Comparison of ENCODE assay signal across 1 cellular context in the genomic region with DNA sequence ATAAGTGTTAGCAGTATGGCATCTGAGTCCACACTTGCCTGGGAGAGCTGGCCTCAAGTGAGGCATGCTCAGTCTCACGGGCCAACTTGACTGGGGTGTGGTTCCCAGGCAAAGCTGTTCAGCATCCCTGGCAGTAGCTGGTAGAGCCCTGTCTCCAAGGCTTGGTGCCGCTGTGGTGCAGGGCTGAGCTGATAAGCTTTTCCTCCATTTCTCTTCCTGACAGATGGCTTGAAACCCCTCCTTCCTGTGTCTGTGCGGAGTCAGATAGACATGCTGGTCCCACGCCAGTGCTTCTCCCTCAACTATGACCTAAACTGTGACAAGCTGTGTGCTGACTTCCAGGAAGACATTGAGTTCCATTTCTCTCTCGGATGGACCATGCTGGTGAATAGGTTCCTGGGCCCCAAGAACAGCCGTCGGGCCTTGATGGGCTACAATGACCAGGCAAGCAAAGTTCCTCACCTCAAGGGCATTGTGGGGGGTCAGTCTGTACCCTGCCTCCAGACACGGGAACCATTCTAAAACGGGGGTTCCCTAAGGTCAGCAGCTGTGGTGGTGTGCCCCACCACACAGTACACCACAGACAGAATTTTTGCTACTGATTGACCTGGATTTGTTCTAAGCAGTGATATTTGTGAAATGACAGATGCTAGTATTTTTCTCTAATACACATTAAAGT.
TF ChIP-seq lines count a peak whose summit lies in the region.

No MANE protein-coding gene starts in this region.

TF ChIP-seq in K562, 482 proteins besides CTCF, POLR2A, EP300 and RAD21 (continued from another document and continues in another):
- TF ChIP-seq ZBTB43 (CRISPR knock-in tag; IDR thresholded peaks at IDR 0.05) (no peak), NEUROD1 (IDR thresholded peaks at IDR 0.05; ENCODE audit: borderline replicate concordance, low read depth, low read length, partially characterized antibody) (no peak), GATA2 (CRISPR knock-in tag; IDR thresholded peaks at IDR 0.05) (peak; percentile 98), NR4A1 (CRISPR knock-in tag; IDR thresholded peaks at IDR 0.05) (no peak), NR4A1 (tag; IDR thresholded peaks at IDR 0.05) (peak; percentile 61; the same call in 1 of the 2 replicates), TCF7L2 (IDR thresholded peaks at IDR 0.05; ENCODE audit: low read depth, low read length) (no peak), PPARD (CRISPR knock-in tag; IDR thresholded peaks at IDR 0.05) (no peak), ZNF24 (IDR thresholded peaks at IDR 0.05) (peak; percentile 35; the same call in 1 of the 2 replicates), CTBP1 (IDR thresholded peaks at IDR 0.05; ENCODE audit: borderline replicate concordance) (peak; percentile 93), STAT5A (IDR thresholded peaks at IDR 0.05; ENCODE audit: borderline replicate concordance, low read length) (peak; percentile 89), PKNOX1 (IDR thresholded peaks at IDR 0.05) (peak; percentile 92), MAFF (IDR thresholded peaks at IDR 0.05; ENCODE audit: low read length) (no peak), MYC (IDR thresholded peaks at IDR 0.05; ENCODE audit: low read depth, low read length) (peak; percentile 20; the same call in 1 of the 2 replicates), MYC (CRISPR knock-in tag; IDR thresholded peaks at IDR 0.05; ENCODE audit: borderline replicate concordance, low read depth) (no peak), FOS (IDR thresholded peaks at IDR 0.05; ENCODE audit: extremely low read depth, insufficient read length) (no peak), NFATC3 (IDR thresholded peaks at IDR 0.05) (no peak), ZKSCAN1 (IDR thresholded peaks at IDR 0.05; ENCODE audit: low read depth, low read length) (peak; percentile 92), RUNX1 (IDR thresholded peaks at IDR 0.05; ENCODE audit: low read depth) (peak; percentile 71; the same call in 1 of the 2 replicates), DMBX1 (CRISPR knock-in tag; IDR thresholded peaks at IDR 0.05; ENCODE audit: borderline replicate concordance) (peak; percentile 93), ZNF121 (CRISPR knock-in tag; conservative IDR thresholded peaks at IDR 0.05) (no peak), ZNF23 (CRISPR knock-in tag; IDR thresholded peaks at IDR 0.05) (no peak), NKRF (IDR thresholded peaks at IDR 0.05; ENCODE audit: borderline replicate concordance) (peak; percentile 57; the same call in 1 of the 2 replicates), XRCC3 (IDR thresholded peaks at IDR 0.05) (no peak), ZNF561 (CRISPR knock-in tag; conservative IDR thresholded peaks at IDR 0.05) (no peak), FOSL1 (tag; conservative IDR thresholded peaks at IDR 0.05) (no peak), ZNF133 (CRISPR knock-in tag; IDR thresholded peaks at IDR 0.05) (no peak), POLR2B (IDR thresholded peaks at IDR 0.05; ENCODE audit: low read depth, partially characterized antibody) (no peak), ZNF217 (CRISPR knock-in tag; IDR thresholded peaks at IDR 0.05) (no peak), WHSC1 (IDR thresholded peaks at IDR 0.05; ENCODE audit: low read length) (peak; percentile 72), HNRNPUL1 (IDR thresholded peaks at IDR 0.05; ENCODE audit: low read length) (no peak), TBL1XR1 (IDR thresholded peaks at IDR 0.05; ENCODE audit: low read length in 2 of 2) (peak in 1 of 2 experiments; percentile 53; a peak in 1 of 4 replicates), SNRNP70 (optimal IDR thresholded peaks at IDR 0.05; ENCODE audit: low read depth, low read length) (no peak)
- TF ChIP-seq, protein P1, sequence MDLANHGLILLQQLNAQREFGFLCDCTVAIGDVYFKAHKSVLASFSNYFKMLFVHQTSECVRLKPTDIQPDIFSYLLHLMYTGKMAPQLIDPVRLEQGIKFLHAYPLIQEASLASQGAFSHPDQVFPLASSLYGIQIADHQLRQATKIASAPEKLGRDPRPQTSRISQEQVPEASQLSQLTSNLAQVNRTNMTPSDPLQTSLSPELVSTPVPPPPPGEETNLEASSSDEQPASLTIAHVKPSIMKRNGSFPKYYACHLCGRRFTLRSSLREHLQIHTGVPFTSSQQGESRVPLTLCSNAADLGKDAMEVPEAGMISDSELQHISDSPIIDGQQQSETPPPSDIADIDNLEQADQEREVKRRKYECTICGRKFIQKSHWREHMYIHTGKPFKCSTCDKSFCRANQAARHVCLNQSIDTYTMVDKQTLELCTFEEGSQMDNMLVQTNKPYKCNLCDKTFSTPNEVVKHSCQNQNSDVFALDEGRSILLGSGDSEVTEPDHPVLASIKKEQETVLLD (IDR thresholded peaks at IDR 0.05), result peak; percentile 78; the same call in 1 of the 2 replicates
- TF ChIP-seq, protein P2, sequence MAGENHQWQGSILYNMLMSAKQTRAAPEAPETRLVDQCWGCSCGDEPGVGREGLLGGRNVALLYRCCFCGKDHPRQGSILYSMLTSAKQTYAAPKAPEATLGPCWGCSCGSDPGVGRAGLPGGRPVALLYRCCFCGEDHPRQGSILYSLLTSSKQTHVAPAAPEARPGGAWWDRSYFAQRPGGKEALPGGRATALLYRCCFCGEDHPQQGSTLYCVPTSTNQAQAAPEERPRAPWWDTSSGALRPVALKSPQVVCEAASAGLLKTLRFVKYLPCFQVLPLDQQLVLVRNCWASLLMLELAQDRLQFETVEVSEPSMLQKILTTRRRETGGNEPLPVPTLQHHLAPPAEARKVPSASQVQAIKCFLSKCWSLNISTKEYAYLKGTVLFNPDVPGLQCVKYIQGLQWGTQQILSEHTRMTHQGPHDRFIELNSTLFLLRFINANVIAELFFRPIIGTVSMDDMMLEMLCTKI (IDR thresholded peaks at IDR 0.05; ENCODE audit: partially characterized antibody), result no peak
- TF ChIP-seq, protein P3, sequence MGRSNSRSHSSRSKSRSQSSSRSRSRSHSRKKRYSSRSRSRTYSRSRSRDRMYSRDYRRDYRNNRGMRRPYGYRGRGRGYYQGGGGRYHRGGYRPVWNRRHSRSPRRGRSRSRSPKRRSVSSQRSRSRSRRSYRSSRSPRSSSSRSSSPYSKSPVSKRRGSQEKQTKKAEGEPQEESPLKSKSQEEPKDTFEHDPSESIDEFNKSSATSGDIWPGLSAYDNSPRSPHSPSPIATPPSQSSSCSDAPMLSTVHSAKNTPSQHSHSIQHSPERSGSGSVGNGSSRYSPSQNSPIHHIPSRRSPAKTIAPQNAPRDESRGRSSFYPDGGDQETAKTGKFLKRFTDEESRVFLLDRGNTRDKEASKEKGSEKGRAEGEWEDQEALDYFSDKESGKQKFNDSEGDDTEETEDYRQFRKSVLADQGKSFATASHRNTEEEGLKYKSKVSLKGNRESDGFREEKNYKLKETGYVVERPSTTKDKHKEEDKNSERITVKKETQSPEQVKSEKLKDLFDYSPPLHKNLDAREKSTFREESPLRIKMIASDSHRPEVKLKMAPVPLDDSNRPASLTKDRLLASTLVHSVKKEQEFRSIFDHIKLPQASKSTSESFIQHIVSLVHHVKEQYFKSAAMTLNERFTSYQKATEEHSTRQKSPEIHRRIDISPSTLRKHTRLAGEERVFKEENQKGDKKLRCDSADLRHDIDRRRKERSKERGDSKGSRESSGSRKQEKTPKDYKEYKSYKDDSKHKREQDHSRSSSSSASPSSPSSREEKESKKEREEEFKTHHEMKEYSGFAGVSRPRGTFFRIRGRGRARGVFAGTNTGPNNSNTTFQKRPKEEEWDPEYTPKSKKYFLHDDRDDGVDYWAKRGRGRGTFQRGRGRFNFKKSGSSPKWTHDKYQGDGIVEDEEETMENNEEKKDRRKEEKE (IDR thresholded peaks at IDR 0.05; ENCODE audit: borderline replicate concordance in 1 of 2, control insufficient read depth in 1 of 2, low read depth in 2 of 2, low read length in 1 of 2), result peak in 1 of 2 experiments; percentile 44; a peak in 1 of 4 replicates
- TF ChIP-seq, protein P4, sequence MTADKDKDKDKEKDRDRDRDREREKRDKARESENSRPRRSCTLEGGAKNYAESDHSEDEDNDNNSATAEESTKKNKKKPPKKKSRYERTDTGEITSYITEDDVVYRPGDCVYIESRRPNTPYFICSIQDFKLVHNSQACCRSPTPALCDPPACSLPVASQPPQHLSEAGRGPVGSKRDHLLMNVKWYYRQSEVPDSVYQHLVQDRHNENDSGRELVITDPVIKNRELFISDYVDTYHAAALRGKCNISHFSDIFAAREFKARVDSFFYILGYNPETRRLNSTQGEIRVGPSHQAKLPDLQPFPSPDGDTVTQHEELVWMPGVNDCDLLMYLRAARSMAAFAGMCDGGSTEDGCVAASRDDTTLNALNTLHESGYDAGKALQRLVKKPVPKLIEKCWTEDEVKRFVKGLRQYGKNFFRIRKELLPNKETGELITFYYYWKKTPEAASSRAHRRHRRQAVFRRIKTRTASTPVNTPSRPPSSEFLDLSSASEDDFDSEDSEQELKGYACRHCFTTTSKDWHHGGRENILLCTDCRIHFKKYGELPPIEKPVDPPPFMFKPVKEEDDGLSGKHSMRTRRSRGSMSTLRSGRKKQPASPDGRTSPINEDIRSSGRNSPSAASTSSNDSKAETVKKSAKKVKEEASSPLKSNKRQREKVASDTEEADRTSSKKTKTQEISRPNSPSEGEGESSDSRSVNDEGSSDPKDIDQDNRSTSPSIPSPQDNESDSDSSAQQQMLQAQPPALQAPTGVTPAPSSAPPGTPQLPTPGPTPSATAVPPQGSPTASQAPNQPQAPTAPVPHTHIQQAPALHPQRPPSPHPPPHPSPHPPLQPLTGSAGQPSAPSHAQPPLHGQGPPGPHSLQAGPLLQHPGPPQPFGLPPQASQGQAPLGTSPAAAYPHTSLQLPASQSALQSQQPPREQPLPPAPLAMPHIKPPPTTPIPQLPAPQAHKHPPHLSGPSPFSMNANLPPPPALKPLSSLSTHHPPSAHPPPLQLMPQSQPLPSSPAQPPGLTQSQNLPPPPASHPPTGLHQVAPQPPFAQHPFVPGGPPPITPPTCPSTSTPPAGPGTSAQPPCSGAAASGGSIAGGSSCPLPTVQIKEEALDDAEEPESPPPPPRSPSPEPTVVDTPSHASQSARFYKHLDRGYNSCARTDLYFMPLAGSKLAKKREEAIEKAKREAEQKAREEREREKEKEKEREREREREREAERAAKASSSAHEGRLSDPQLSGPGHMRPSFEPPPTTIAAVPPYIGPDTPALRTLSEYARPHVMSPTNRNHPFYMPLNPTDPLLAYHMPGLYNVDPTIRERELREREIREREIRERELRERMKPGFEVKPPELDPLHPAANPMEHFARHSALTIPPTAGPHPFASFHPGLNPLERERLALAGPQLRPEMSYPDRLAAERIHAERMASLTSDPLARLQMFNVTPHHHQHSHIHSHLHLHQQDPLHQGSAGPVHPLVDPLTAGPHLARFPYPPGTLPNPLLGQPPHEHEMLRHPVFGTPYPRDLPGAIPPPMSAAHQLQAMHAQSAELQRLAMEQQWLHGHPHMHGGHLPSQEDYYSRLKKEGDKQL (CRISPR knock-in tag; IDR thresholded peaks at IDR 0.05; ENCODE audit: borderline replicate concordance), result no peak
- TF ChIP-seq, protein P5, sequence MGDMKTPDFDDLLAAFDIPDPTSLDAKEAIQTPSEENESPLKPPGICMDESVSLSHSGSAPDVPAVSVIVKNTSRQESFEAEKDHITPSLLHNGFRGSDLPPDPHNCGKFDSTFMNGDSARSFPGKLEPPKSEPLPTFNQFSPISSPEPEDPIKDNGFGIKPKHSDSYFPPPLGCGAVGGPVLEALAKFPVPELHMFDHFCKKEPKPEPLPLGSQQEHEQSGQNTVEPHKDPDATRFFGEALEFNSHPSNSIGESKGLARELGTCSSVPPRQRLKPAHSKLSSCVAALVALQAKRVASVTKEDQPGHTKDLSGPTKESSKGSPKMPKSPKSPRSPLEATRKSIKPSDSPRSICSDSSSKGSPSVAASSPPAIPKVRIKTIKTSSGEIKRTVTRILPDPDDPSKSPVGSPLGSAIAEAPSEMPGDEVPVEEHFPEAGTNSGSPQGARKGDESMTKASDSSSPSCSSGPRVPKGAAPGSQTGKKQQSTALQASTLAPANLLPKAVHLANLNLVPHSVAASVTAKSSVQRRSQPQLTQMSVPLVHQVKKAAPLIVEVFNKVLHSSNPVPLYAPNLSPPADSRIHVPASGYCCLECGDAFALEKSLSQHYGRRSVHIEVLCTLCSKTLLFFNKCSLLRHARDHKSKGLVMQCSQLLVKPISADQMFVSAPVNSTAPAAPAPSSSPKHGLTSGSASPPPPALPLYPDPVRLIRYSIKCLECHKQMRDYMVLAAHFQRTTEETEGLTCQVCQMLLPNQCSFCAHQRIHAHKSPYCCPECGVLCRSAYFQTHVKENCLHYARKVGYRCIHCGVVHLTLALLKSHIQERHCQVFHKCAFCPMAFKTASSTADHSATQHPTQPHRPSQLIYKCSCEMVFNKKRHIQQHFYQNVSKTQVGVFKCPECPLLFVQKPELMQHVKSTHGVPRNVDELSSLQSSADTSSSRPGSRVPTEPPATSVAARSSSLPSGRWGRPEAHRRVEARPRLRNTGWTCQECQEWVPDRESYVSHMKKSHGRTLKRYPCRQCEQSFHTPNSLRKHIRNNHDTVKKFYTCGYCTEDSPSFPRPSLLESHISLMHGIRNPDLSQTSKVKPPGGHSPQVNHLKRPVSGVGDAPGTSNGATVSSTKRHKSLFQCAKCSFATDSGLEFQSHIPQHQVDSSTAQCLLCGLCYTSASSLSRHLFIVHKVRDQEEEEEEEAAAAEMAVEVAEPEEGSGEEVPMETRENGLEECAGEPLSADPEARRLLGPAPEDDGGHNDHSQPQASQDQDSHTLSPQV (IDR thresholded peaks at IDR 0.05), result peak; percentile 97
